ENCODE assay signal across 16 cellular contexts in genomic region chr3:135514064-135514455, GRCh38.
DNase-seq lines count a peak whose midpoint lies in the region; ATAC-seq and TF ChIP-seq lines count a peak whose summit lies in the region.
"Had no signal": no experiment of that assay in that cellular context is flagged by ENCODE, and none has a peak within 500 bp of the region (broad histone marks: within the 10 kb centered on the region; RNA-seq: fewer than 3 reads in every experiment).

No MANE protein-coding gene starts in this region.

- peaks cover 4 to 23% of the 10 kb centered on the region in 2 experiments; a peak in 3 of 4 replicates for H3K4me1 ChIP-seq in HCT116 (ENCODE audit: control insufficient read depth in 1 of 2, insufficient read depth in 2 of 2, low read length in 2 of 2)
- peaks cover 5% of the 10 kb centered on the region for H3K4me1 ChIP-seq in RWPE2 (ENCODE audit: insufficient read depth, poor library complexity, severe bottlenecking)
- H3K4me1 ChIP-seq in foreskin keratinocyte = peaks cover 8% of the 10 kb centered on the region
- H3K4me1 ChIP-seq in smooth muscle cell (ENCODE audit: low read depth) = no peaks in the 10 kb centered on the region
- no peaks in the 10 kb centered on the region for H3K4me1 ChIP-seq in PC-3 (ENCODE audit: insufficient read depth, low read length)
- H3K4me1 ChIP-seq: Peyer's patch, prostate gland had no signal

- H3K36me3 ChIP-seq in HCT116 (ENCODE audit: control insufficient read depth in 1 of 2, insufficient read depth in 2 of 2, low read length in 2 of 2) = no peaks in the 10 kb centered on the region
- no peaks in the 10 kb centered on the region for H3K36me3 ChIP-seq in RWPE2 (ENCODE audit: low read depth)
- no peaks in the 10 kb centered on the region for H3K36me3 ChIP-seq in smooth muscle cell (ENCODE audit: low read depth)
- no peaks in the 10 kb centered on the region for H3K36me3 ChIP-seq in PC-3 (ENCODE audit: low read depth, low read length)
- H3K36me3 ChIP-seq: Peyer's patch, prostate gland had no signal

- H3K79me2 ChIP-seq in HCT116 (ENCODE audit: insufficient read depth, low read length) (no peaks in the 10 kb centered on the region), smooth muscle cell (ENCODE audit: low read depth) (no peaks in the 10 kb centered on the region), PC-3 (ENCODE audit: low read length) (no peaks in the 10 kb centered on the region)

- H3K9ac ChIP-seq in HCT116 (ENCODE audit: low read length) = no peak overlapping the region
- peak overlapping the region; percentile 77 for H3K9ac ChIP-seq in smooth muscle cell (ENCODE audit: low read depth)
- no peak overlapping the region for H3K9ac ChIP-seq in PC-3 (ENCODE audit: low read length)

- H3K27me3 ChIP-seq in HCT116 (ENCODE audit: insufficient read depth, low read length) (no peaks in the 10 kb centered on the region; the same call in 1 of the 2 replicates), RWPE2 (ENCODE audit: insufficient read depth, poor library complexity, severe bottlenecking) (no peaks in the 10 kb centered on the region), foreskin keratinocyte (no peaks in the 10 kb centered on the region), smooth muscle cell (ENCODE audit: low read depth) (no peaks in the 10 kb centered on the region), PC-3 (ENCODE audit: low read length) (no peaks in the 10 kb centered on the region)
- H3K27me3 ChIP-seq: Peyer's patch had no signal

- no peak overlapping the region for H3K4me3 ChIP-seq in HCT116 (replicated peaks in 1 of 2; ENCODE audit: low read depth in 1 of 2, low read length in 2 of 2)
- H3K4me3 ChIP-seq in RWPE2 (ENCODE audit: severe bottlenecking) = no peak overlapping the region
- H3K4me3 ChIP-seq in smooth muscle cell = peak overlapping the region; percentile 28
- H3K4me3 ChIP-seq in PC-3 (ENCODE audit: low read length) = no peak overlapping the region
- H3K4me3 ChIP-seq: Peyer's patch, prostate gland had no signal

- H3F3A ChIP-seq in smooth muscle cell (ENCODE audit: low read depth) = no peaks in the 10 kb centered on the region
- H3F3A ChIP-seq in PC-3 (ENCODE audit: low read length, unreplicated experiment) = no peaks in the 10 kb centered on the region

- POLR2A ChIA-PET in HCT116 (lab: Charles Lee) = no interaction called here
- POLR2A ChIA-PET in PC-3 (lab: Charles Lee; ENCODE audit: unreplicated experiment) = no interaction called here

- TF ChIP-seq CTCF in HCT116 (IDR thresholded peaks at IDR 0.05 in 2 of 3, conservative IDR thresholded peaks at IDR 0.05 in 1 of 3; ENCODE audit: borderline replicate concordance in 1 of 3, insufficient read depth in 1 of 3, low read depth in 2 of 3, low read length in 2 of 3) (no peak), RWPE2 (IDR thresholded peaks at IDR 0.05; ENCODE audit: poor library complexity, severe bottlenecking) (no peak), foreskin keratinocyte (conservative IDR thresholded peaks at IDR 0.05) (no peak), smooth muscle cell (IDR thresholded peaks at IDR 0.05; ENCODE audit: borderline replicate concordance, insufficient read depth, poor library complexity, severe bottlenecking) (no peak), PC-3 (conservative IDR thresholded peaks at IDR 0.05; ENCODE audit: low read depth, low read length) (no peak)

- TF ChIP-seq POLR2A in HCT116 (IDR thresholded peaks at IDR 0.05; ENCODE audit: borderline replicate concordance, extremely low read depth, insufficient read depth, insufficient read length) = no peak

- TF ChIP-seq RAD21 in HCT116 (IDR thresholded peaks at IDR 0.05; ENCODE audit: low read depth) = no peak

- ATAC-seq in HCT116 = peak; percentile 26; the same call in 1 of the 2 replicates
- ATAC-seq in RWPE2 (ENCODE audit: low read depth) = no peak
- ATAC-seq in foreskin keratinocyte = peak; percentile 35
- ATAC-seq in PC-3 = no peak
- ATAC-seq: naive thymus-derived CD8-positive, alpha-beta T cell had no signal

- intact Hi-C loops in HCT116 (cut with micrococcal nuclease) = loop anchor here (5.0 kb wide), 1 partner anchor 383 kb away; no protein-coding TSS in a partner anchor
- intact Hi-C loops in PC-3 (cut with micrococcal nuclease) = no loop called here

- H3K27ac ChIP-seq in HCT116 (ENCODE audit: low read depth, low read length) (no peak overlapping the region), RWPE2 (ENCODE audit: poor library complexity, severe bottlenecking) (peak overlapping the region; percentile 30), foreskin keratinocyte (peak overlapping the region; percentile 81), smooth muscle cell (ENCODE audit: low read depth) (peak overlapping the region; percentile 98), PC-3 (ENCODE audit: low read length) (no peak overlapping the region)
- H3K27ac ChIP-seq: Peyer's patch, prostate gland had no signal

- RAD21 ChIA-PET in HCT116 (lab: Charles Lee; ENCODE audit: low non-redundant PET in 1 of 2, low total read pairs in 2 of 2, uncharacterized antibody in 2 of 2, unreplicated experiment in 2 of 2) = no interaction called here

- WGBS in smooth muscle cell (ENCODE audit: low lambda C conversion rate) = 25% methylated on average over 4 of the region's 4 CpGs

- CTCF ChIA-PET in HCT116 (lab: Charles Lee) (interaction anchor here (1.2 kb wide), 1 partner anchor 719 kb away, joined by 3 read pairs; no protein-coding TSS in a partner anchor), PC-3 (lab: Charles Lee) (no interaction called here)

- BruUV-seq in HCT116 (replicated peaks; lab: Mats Ljungman, UMichigan) (no TSS peak), PC-3 (replicated peaks; lab: Mats Ljungman, UMichigan) (no TSS peak)

- H3K9me2 ChIP-seq in HCT116 (ENCODE audit: insufficient read depth) (no peaks in the 10 kb centered on the region), PC-3 (replicated peaks; ENCODE audit: low read length) (no peaks in the 10 kb centered on the region)

- DNase-seq in HCT116 (ENCODE audit: low read depth, low spot score) = no peak
- no peak for DNase-seq in RWPE2 (ENCODE audit: low spot score)
- DNase-seq in foreskin keratinocyte = no peak
- no peak for DNase-seq in smooth muscle cell (lab: John Stamatoyannopoulos, UW; ENCODE audit: unreplicated experiment)
- DNase-seq in PC-3 = no peak
- no peak for DNase-seq in activated CD8-positive, alpha-beta memory T cell treated with anti-CD3 and anti-CD28 coated beads, Interleukin-2, amount 50 U/mL, for 48 hours
- DNase-seq in GM19238 (ENCODE audit: insufficient read length, low spot score) = no peak
- no peak for DNase-seq in SHP77 treated with DMSO at 0.1 percent for 48 hours (lab: John Stamatoyannopoulos, UW)
- DNase-seq: activated CD4-positive, alpha-beta T cell treated with anti-CD3 and anti-CD28 coated beads for 1 hour; naive thymus-derived CD8-positive, alpha-beta T cell; NCI-H1436 treated with DMSO at 0.1 percent for 48 hours; NCI-H2171; Peyer's patch; small intestine; stimulated activated CD4-positive, alpha-beta T cell treated with anti-CD3 and anti-CD28 coated beads, Interleukin-4, amount 100 ng/mL, for 4 hours had no signal

- H3K4me2 ChIP-seq in HCT116 (ENCODE audit: low read length) (peak overlapping the region; percentile 45), smooth muscle cell (peak overlapping the region; percentile 75), PC-3 (ENCODE audit: low read length) (no peak overlapping the region)

- H3K9me3 ChIP-seq in HCT116 (ENCODE audit: control insufficient read depth in 1 of 2, insufficient read depth in 1 of 2, low read depth in 1 of 2, low read length in 2 of 2) (no peaks in the 10 kb centered on the region), RWPE2 (ENCODE audit: severe bottlenecking) (peaks cover 2% of the 10 kb centered on the region), smooth muscle cell (replicated peaks; ENCODE audit: low read depth) (no peaks in the 10 kb centered on the region), PC-3 (ENCODE audit: low read length) (no peaks in the 10 kb centered on the region)
- H3K9me3 ChIP-seq: Peyer's patch, prostate gland had no signal

- H4K20me1 ChIP-seq in HCT116 (ENCODE audit: insufficient read depth) (no peaks in the 10 kb centered on the region), smooth muscle cell (ENCODE audit: low read depth) (no peaks in the 10 kb centered on the region), PC-3 (ENCODE audit: low read length) (no peaks in the 10 kb centered on the region)

- H2AFZ ChIP-seq in HCT116 (ENCODE audit: low read depth, low read length, poor library complexity, severe bottlenecking) = peak overlapping the region; percentile 93
- H2AFZ ChIP-seq in smooth muscle cell (ENCODE audit: low read depth) = peak overlapping the region; percentile 87
- no peak overlapping the region for H2AFZ ChIP-seq in PC-3 (ENCODE audit: low read length)

TF ChIP-seq in HCT116, 20 proteins besides CTCF, POLR2A, EP300 and RAD21 (continues in another document):
- TF ChIP-seq ATF3 (IDR thresholded peaks at IDR 0.05) (no peak), ZBTB33 (IDR thresholded peaks at IDR 0.05; ENCODE audit: extremely low read depth, insufficient replicate concordance, low read length) (no peak), CEBPB (IDR thresholded peaks at IDR 0.05; ENCODE audit: low read depth) (peak; percentile 26; the same call in 1 of the 2 replicates), POLR2AphosphoS5 (IDR thresholded peaks at IDR 0.05; ENCODE audit: low read depth, low read length) (no peak), SRF (IDR thresholded peaks at IDR 0.05; ENCODE audit: low read depth) (0 out of 2 replicates have a peak, but pooled peaks have one; percentile 9), YY1 (IDR thresholded peaks at IDR 0.05; ENCODE audit: extremely low read depth, insufficient replicate concordance, low read depth, low read length) (no peak), ELF1 (IDR thresholded peaks at IDR 0.05; ENCODE audit: borderline replicate concordance, low read depth) (peak; percentile 10), FOSL1 (IDR thresholded peaks at IDR 0.05; ENCODE audit: low read depth) (no peak), ZFX (IDR thresholded peaks at IDR 0.05) (no peak)

Comparison
In these comparisons a context has a peak if more than half of its experiments do, and no peak if none do; other contexts are left out.
1. ATAC-seq: peak in HCT116 (single experiment) and foreskin keratinocyte (single experiment); none in RWPE2 (single experiment) and PC-3 (single experiment).
2. H3K27ac ChIP-seq: peak in RWPE2 (single experiment), foreskin keratinocyte (single experiment) and smooth muscle cell (single experiment); none in HCT116 (single experiment) and PC-3 (single experiment).